In genomic region chr20:397432-398237, GRCh38 we compare ENCODE assay signal across 21 cellular contexts. TPM values are rescaled to one million over a fixed set of nuclear protein-coding genes. Genes with fewer than 3 reads are reported as not detected.
DNase-seq lines count a peak whose midpoint lies in the region; ATAC-seq, FAIRE-seq and TF ChIP-seq lines count a peak whose summit lies in the region.
"Had no signal": no experiment of that assay in that cellular context is flagged by ENCODE, and none has a peak within 500 bp of the region (broad histone marks: within the 10 kb centered on the region; RNA-seq: fewer than 3 reads in every experiment).

No MANE protein-coding gene starts in this region.

- DNase-seq in HCT116 (ENCODE audit: low read depth, low spot score) (no peak), K562 (ENCODE audit: extremely low read depth in 1 of 4, low spot score in 3 of 4) (no peak), 8988T (no peak), cerebellum (ENCODE audit: low spot score) (no peak)
- no peak for DNase-seq in activated CD4-positive, alpha-beta T cell treated with anti-CD3 and anti-CD28 coated beads for 1 hour
- DNase-seq: DMS 273 treated with DMSO at 0.1 percent for 48 hours, HFFc6, IMR-90, Karpas-422, MG63, NCI-H1048, NCI-H1436, NCI-H1930, NCI-H345, NCI-H524 treated with DMSO at 0.1 percent for 48 hours, PC-3 had no signal

- no peaks in the 10 kb centered on the region for H3K9me2 ChIP-seq in HCT116 (ENCODE audit: insufficient read depth)

- FAIRE-seq in K562 (lab: Jason Lieb, UNC) = no peak
- FAIRE-seq: G401.6 had no signal

- RAD21 ChIA-PET in HCT116 (lab: Charles Lee; ENCODE audit: low non-redundant PET in 1 of 2, low total read pairs in 2 of 2, uncharacterized antibody in 2 of 2, unreplicated experiment in 2 of 2) = no interaction called here

- H3K4me1 ChIP-seq in HCT116 (ENCODE audit: control insufficient read depth in 1 of 2, insufficient read depth in 2 of 2, low read length in 2 of 2) = peaks cover 16 to 26% of the 10 kb centered on the region in 2 experiments
- H3K4me1 ChIP-seq in K562 (replicated peaks in 1 of 2; ENCODE audit: control insufficient read depth in 2 of 2, insufficient read depth in 2 of 2, low read length in 2 of 2) = peaks cover 7 to 26% of the 10 kb centered on the region in 2 experiments; a peak in 4 of 5 replicates
- H3K4me1 ChIP-seq in mucosa of stomach (ENCODE audit: control insufficient read depth, insufficient read depth, low read length) = peaks cover 27% of the 10 kb centered on the region
- H3K4me1 ChIP-seq: SJSA1 had no signal

- TF ChIP-seq CTCF in 22Rv1 (IDR thresholded peaks at IDR 0.05) (no peak), HCT116 (IDR thresholded peaks at IDR 0.05 in 2 of 3, conservative IDR thresholded peaks at IDR 0.05 in 1 of 3; ENCODE audit: borderline replicate concordance in 1 of 3, insufficient read depth in 1 of 3, low read depth in 2 of 3, low read length in 2 of 3) (no peak), K562 (IDR thresholded peaks at IDR 0.05 in 2 of 3, conservative IDR thresholded peaks at IDR 0.05 in 1 of 3; ENCODE audit: insufficient read depth in 2 of 3, low read depth in 1 of 3, low read length in 3 of 3) (no peak)

- no peak for TF ChIP-seq EP300 in K562 (IDR thresholded peaks at IDR 0.05; ENCODE audit: low read length)

- no TSS peak for BruUV-seq in HCT116 (replicated peaks; lab: Mats Ljungman, UMichigan)
- no TSS peak for BruUV-seq in K562 (replicated peaks; lab: Mats Ljungman, UMichigan)

- CTCF ChIA-PET in HCT116 (lab: Charles Lee) = interaction anchor here (1.3 kb wide), 1 partner anchor 34 kb away, joined by 4 read pairs; no protein-coding TSS in a partner anchor
- CTCF ChIA-PET in K562 (lab: Yijun Ruan, JAX; ENCODE audit: low intra/inter-chr PET ratio) = no interaction called here

- H3K9me1 ChIP-seq in K562 (ENCODE audit: control insufficient read depth, insufficient read depth, low read length) = no peaks in the 10 kb centered on the region

- TF ChIP-seq RAD21 in HCT116 (IDR thresholded peaks at IDR 0.05; ENCODE audit: low read depth) (no peak), K562 (CRISPR knock-in tag; conservative IDR thresholded peaks at IDR 0.05 in 1 of 2, IDR thresholded peaks at IDR 0.05 in 1 of 2) (no peak)

- WGBS in K562 (ENCODE audit: insufficient coverage, low coverage, missing lambda C conversion rate) = 97% methylated on average over 5 of the region's 6 CpGs

- H3K4me3 ChIP-seq in HCT116 (replicated peaks in 1 of 2; ENCODE audit: low read depth in 1 of 2, low read length in 2 of 2) = no peak overlapping the region
- H3K4me3 ChIP-seq in K562 = no peak overlapping the region
- H3K4me3 ChIP-seq in mucosa of stomach (ENCODE audit: low read length) = no peak overlapping the region
- H3K4me3 ChIP-seq: MG63, SJSA1 had no signal

- intact Hi-C loops in HCT116 (cut with micrococcal nuclease) (no loop called here), K562 (cut with micrococcal nuclease) (no loop called here)

- POLR2A ChIA-PET in HCT116 (lab: Charles Lee) = interaction anchor here (1.9 to 19.5 kb wide), 2 partner anchors 8 to 24 kb away, joined by 5 to 639 read pairs; partner anchors contain the start of gene TRIB3
- POLR2A ChIA-PET in K562 (lab: Yijun Ruan, JAX) = interaction anchor here (0.6 to 8.7 kb wide), 13 partner anchors 10 to 1057 kb away, joined by 3 to 95 read pairs (median 3); no protein-coding TSS in a partner anchor

- H3K36me3 ChIP-seq in HCT116 (ENCODE audit: control insufficient read depth in 1 of 2, insufficient read depth in 2 of 2, low read length in 2 of 2) (peaks cover 21 to 37% of the 10 kb centered on the region in 2 experiments), K562 (ENCODE audit: control insufficient read depth, insufficient read depth, low read length) (peaks cover 52% of the 10 kb centered on the region; the same call in 2 of the 3 replicates), mucosa of stomach (ENCODE audit: control insufficient read depth, insufficient read depth, low read length) (no peaks in the 10 kb centered on the region)
- H3K36me3 ChIP-seq: MG63 had no signal

- TF ChIP-seq POLR2A in HCT116 (IDR thresholded peaks at IDR 0.05; ENCODE audit: borderline replicate concordance, extremely low read depth, insufficient read depth, insufficient read length) (no peak), K562 (conservative IDR thresholded peaks at IDR 0.05) (0 out of 2 replicates have a peak, but pooled peaks have one; percentile 40)

- H3K9me3 ChIP-seq in HCT116 (ENCODE audit: control insufficient read depth in 1 of 2, insufficient read depth in 1 of 2, low read depth in 1 of 2, low read length in 2 of 2) (no peaks in the 10 kb centered on the region), K562 (replicated peaks; ENCODE audit: control insufficient read depth, insufficient read depth, low read depth, low read length) (no peaks in the 10 kb centered on the region), mucosa of stomach (ENCODE audit: control insufficient read depth, low read length) (no peaks in the 10 kb centered on the region)
- H3K9me3 ChIP-seq: MG63, SJSA1 had no signal

- H3K9ac ChIP-seq in HCT116 (ENCODE audit: low read length) = no peak overlapping the region
- no peak overlapping the region for H3K9ac ChIP-seq in K562 (ENCODE audit: insufficient read depth in 1 of 2, low read depth in 2 of 2, low read length in 2 of 2)
- peak overlapping the region; percentile 8 for H3K9ac ChIP-seq in mucosa of stomach (ENCODE audit: low read length)

- H3K27ac ChIP-seq in 22Rv1 = peak overlapping the region; percentile 96
- H3K27ac ChIP-seq in HCT116 (ENCODE audit: low read depth, low read length) = no peak overlapping the region
- no peak overlapping the region for H3K27ac ChIP-seq in K562 (ENCODE audit: extremely low read depth, low read depth, low read length)
- H3K27ac ChIP-seq: HL-60, SJSA1 had no signal

- H3K4me2 ChIP-seq in HCT116 (ENCODE audit: low read length) (no peak overlapping the region), K562 (ENCODE audit: insufficient read depth, low read length) (no peak overlapping the region)

- in situ Hi-C loops in K562 (cut with MboI) = no loop called here

- no peak overlapping the region for H2AFZ ChIP-seq in HCT116 (ENCODE audit: low read depth, low read length, poor library complexity, severe bottlenecking)
- H2AFZ ChIP-seq in K562 (ENCODE audit: low read depth, low read length) = no peak overlapping the region

- H4K20me1 ChIP-seq in HCT116 (ENCODE audit: insufficient read depth) (no peaks in the 10 kb centered on the region), K562 (replicated peaks; ENCODE audit: control insufficient read depth, insufficient read depth, low read length) (no peaks in the 10 kb centered on the region)

- no peaks in the 10 kb centered on the region for H3K79me2 ChIP-seq in HCT116 (ENCODE audit: insufficient read depth, low read length)
- H3K79me2 ChIP-seq in K562 (ENCODE audit: control insufficient read depth, insufficient read depth, low read length) = no peaks in the 10 kb centered on the region

- ATAC-seq in HCT116 (no peak), K562 (peak; percentile 35)
- ATAC-seq: PC-3 had no signal

- no peaks in the 10 kb centered on the region for H3K27me3 ChIP-seq in HCT116 (ENCODE audit: insufficient read depth, low read length)
- no peaks in the 10 kb centered on the region for H3K27me3 ChIP-seq in K562 (ENCODE audit: control insufficient read depth in 2 of 2, insufficient read depth in 2 of 2, low read length in 2 of 2)
- H3K27me3 ChIP-seq in mucosa of stomach (ENCODE audit: control insufficient read depth, insufficient read depth, low read length) = no peaks in the 10 kb centered on the region
- H3K27me3 ChIP-seq: MG63, SJSA1 had no signal

RNA-seq across cellular contexts. Expression of gene RBCK1, which starts 10.5 kb away (rescaled TPM):
- total RNA-seq in HCT116 (2021; ENCODE audit: unreplicated experiment) (180 TPM), K562 (2014; rRNA removed) (46.1 and 58.1 TPM in 2 replicates), K562 (2014; rRNA removed; fragmentation: Illumina TruSeq; extraction: Trizol) (18.4 and 22.1 TPM in 2 replicates), K562 (2015; rRNA removed; fragmentation: Illumina TruSeq; extraction: Trizol) (18.0 and 19.3 TPM in 2 replicates), K562 (2021) (51.7 and 54.2 TPM in 2 replicates), cerebellum (18.8 TPM)
- 404 and 522 TPM in 2 replicates for polyA plus RNA-seq in HCT116 (2012)
- 91.7 and 117 TPM in 2 replicates for total RNA-seq in K562 (2011; cell fraction: chromatin; rRNA removed; ENCODE audit: low replicate concordance)
- total RNA-seq in K562 (2011; cell fraction: nucleolus; rRNA removed) = 53.4 and 61.7 TPM in 2 replicates
- 62.0 and 75.0 TPM in 2 replicates for total RNA-seq in K562 (2011; cell fraction: nucleoplasm; rRNA removed)
- polyA plus RNA-seq in K562 (2011; rRNA removed) (37.6 and 58.2 TPM in 2 replicates), K562 (2014; fragmentation: Illumina TruSeq; extraction: Trizol) (26.5 and 37.1 TPM in 2 replicates), K562 (2014; fragmentation: Nextera tagmentation; extraction: Ambion mirVana) (1 to 10 TPM; 5.9 to 8.3 TPM), K562 (2014; rRNA removed) (52.7 and 59.3 TPM in 2 replicates)
- polyA plus RNA-seq in K562 (2011; cell fraction: cytosol; rRNA removed) = 41.1 and 50.2 TPM in 2 replicates
- polyA plus RNA-seq in K562 (2011; cell fraction: nucleus; rRNA removed) = 71.7 and 92.4 TPM in 2 replicates
- 38.5 and 194 TPM in 2 replicates for polyA plus RNA-seq in K562 (2012)
- polyA minus RNA-seq in K562 (2011; rRNA and poly(A)+ RNA removed) = 16.0 and 22.1 TPM in 2 replicates
- polyA minus RNA-seq in K562 (2011; cell fraction: cytosol; rRNA and poly(A)+ RNA removed) = 16.1 and 28.0 TPM in 2 replicates
- 15.3 and 29.2 TPM in 2 replicates for polyA minus RNA-seq in K562 (2011; cell fraction: nucleus; rRNA and poly(A)+ RNA removed)

RNA-seq across cellular contexts. Expression of gene TRIB3, which starts 17.1 kb away (rescaled TPM):
- total RNA-seq in HCT116 (2021; ENCODE audit: unreplicated experiment) = 113 TPM
- 184 and 189 TPM in 2 replicates for polyA plus RNA-seq in HCT116 (2012)
- 20.3 and 47.6 TPM in 2 replicates for total RNA-seq in K562 (2011; cell fraction: chromatin; rRNA removed; ENCODE audit: low replicate concordance)
- 45.7 and 51.3 TPM in 2 replicates for total RNA-seq in K562 (2011; cell fraction: nucleolus; rRNA removed)
- 38.2 and 39.5 TPM in 2 replicates for total RNA-seq in K562 (2011; cell fraction: nucleoplasm; rRNA removed)
- total RNA-seq in K562 (2014; rRNA removed) = 113 and 114 TPM in 2 replicates
- 43.5 and 47.4 TPM in 2 replicates for total RNA-seq in K562 (2014; rRNA removed; fragmentation: Illumina TruSeq; extraction: Trizol)
- 22.1 and 23.0 TPM in 2 replicates for total RNA-seq in K562 (2015; rRNA removed; fragmentation: Illumina TruSeq; extraction: Trizol)
- 102 and 110 TPM in 2 replicates for total RNA-seq in K562 (2021)
- 44.4 and 114 TPM in 2 replicates for polyA plus RNA-seq in K562 (2011; rRNA removed)
- polyA plus RNA-seq in K562 (2011; cell fraction: cytosol; rRNA removed) = 105 and 109 TPM in 2 replicates
- polyA plus RNA-seq in K562 (2011; cell fraction: nucleus; rRNA removed) = 42.6 and 66.5 TPM in 2 replicates
- polyA plus RNA-seq in K562 (2012) = 40.1 and 401 TPM in 2 replicates
- 55.3 and 78.6 TPM in 2 replicates for polyA plus RNA-seq in K562 (2014; fragmentation: Illumina TruSeq; extraction: Trizol)
- 10 to 100 TPM; 12.1 to 14.9 TPM for polyA plus RNA-seq in K562 (2014; fragmentation: Nextera tagmentation; extraction: Ambion mirVana)
- 78.8 and 80.6 TPM in 2 replicates for polyA plus RNA-seq in K562 (2014; rRNA removed)
- polyA minus RNA-seq in K562 (2011; rRNA and poly(A)+ RNA removed) = 33.3 and 53.8 TPM in 2 replicates
- polyA minus RNA-seq in K562 (2011; cell fraction: cytosol; rRNA and poly(A)+ RNA removed) = 37.2 and 88.9 TPM in 2 replicates
- 9.7 and 26.4 TPM in 2 replicates for polyA minus RNA-seq in K562 (2011; cell fraction: nucleus; rRNA and poly(A)+ RNA removed)
- total RNA-seq in cerebellum = 7.1 TPM

RNA-seq across cellular contexts. Expression of gene NRSN2, which starts 50.7 kb away (rescaled TPM):
- total RNA-seq in HCT116 (2021; ENCODE audit: unreplicated experiment) = 1.9 TPM
- polyA plus RNA-seq in HCT116 (2012) = 2.0 and 2.5 TPM in 2 replicates
- 9.8 and 24.5 TPM in 2 replicates for total RNA-seq in K562 (2011; cell fraction: chromatin; rRNA removed; ENCODE audit: low replicate concordance)
- 24.9 and 37.9 TPM in 2 replicates for total RNA-seq in K562 (2011; cell fraction: nucleolus; rRNA removed)
- total RNA-seq in K562 (2011; cell fraction: nucleoplasm; rRNA removed) = 34.2 and 46.5 TPM in 2 replicates
- 11.1 and 21.5 TPM in 2 replicates for total RNA-seq in K562 (2014; rRNA removed)
- total RNA-seq in K562 (2014; rRNA removed; fragmentation: Illumina TruSeq; extraction: Trizol) = 6.7 and 7.5 TPM in 2 replicates
- 7.8 and 9.6 TPM in 2 replicates for total RNA-seq in K562 (2015; rRNA removed; fragmentation: Illumina TruSeq; extraction: Trizol)
- total RNA-seq in K562 (2021) = 26.7 and 28.5 TPM in 2 replicates
- 13.1 and 37.5 TPM in 2 replicates for polyA plus RNA-seq in K562 (2011; rRNA removed)
- polyA plus RNA-seq in K562 (2011; cell fraction: cytosol; rRNA removed) = 54.0 and 57.8 TPM in 2 replicates
- polyA plus RNA-seq in K562 (2011; cell fraction: nucleus; rRNA removed) = 24.4 and 24.6 TPM in 2 replicates
- 21.9 and 37.5 TPM in 2 replicates for polyA plus RNA-seq in K562 (2012)
- 24.3 and 24.7 TPM in 2 replicates for polyA plus RNA-seq in K562 (2014; fragmentation: Illumina TruSeq; extraction: Trizol)
- polyA plus RNA-seq in K562 (2014; fragmentation: Nextera tagmentation; extraction: Ambion mirVana) = 1 to 10 TPM; 7.9 to 8.3 TPM
- polyA plus RNA-seq in K562 (2014; rRNA removed) = 24.8 and 29.7 TPM in 2 replicates
- polyA minus RNA-seq in K562 (2011; rRNA and poly(A)+ RNA removed) = 8.2 and 13.0 TPM in 2 replicates
- 14.1 and 27.3 TPM in 2 replicates for polyA minus RNA-seq in K562 (2011; cell fraction: cytosol; rRNA and poly(A)+ RNA removed)
- polyA minus RNA-seq in K562 (2011; cell fraction: nucleus; rRNA and poly(A)+ RNA removed) = 5.0 and 5.7 TPM in 2 replicates
- total RNA-seq in cerebellum = 21.0 TPM
